In the genomic region with DNA sequence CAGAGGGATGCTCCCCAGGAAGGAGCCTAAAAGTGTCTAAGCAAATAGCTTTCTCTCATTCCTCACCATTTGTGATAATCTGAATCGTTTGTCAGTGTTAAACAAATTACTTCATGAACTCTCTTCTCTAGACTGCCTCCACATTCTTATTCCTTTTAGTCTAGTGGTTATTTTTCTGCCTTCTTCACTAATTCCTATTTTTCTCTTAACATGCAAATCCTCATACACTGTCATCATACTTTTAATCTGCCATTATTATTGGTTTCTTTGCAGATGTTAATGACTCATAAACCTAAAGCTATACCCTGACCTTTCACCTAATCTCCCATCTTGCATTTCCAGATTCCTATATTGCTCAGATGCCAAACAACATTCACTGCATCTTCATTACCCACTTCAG, we compare ENCODE assay signal across 21 cellular contexts.
"Had no signal": no experiment of that assay in that cellular context is flagged by ENCODE, and none has a peak within 500 bp of the region (broad histone marks: within the 10 kb centered on the region; RNA-seq: fewer than 3 reads in every experiment).

No MANE protein-coding gene starts in this region.

- ATAC-seq: effector memory CD8-positive, alpha-beta T cell; gastrocnemius medialis; heart right ventricle; left cardiac atrium; left lung; left ventricle myocardium superior; lower lobe of right lung; mucosa of descending colon had no signal

- H3K36me3 ChIP-seq: colonic mucosa, esophagus muscularis mucosa, gastrocnemius medialis, heart right ventricle, left lung, lower lobe of right lung had no signal

- DNase-seq: colonic mucosa; cortex of kidney; effector CD8-positive, alpha-beta T cell; effector memory CD8-positive, alpha-beta T cell; endodermal cell; erythroblast; foreskin fibroblast; foreskin melanocyte; gastrocnemius medialis; glutamatergic neuron; head of caudate nucleus; heart right ventricle; hippocampal formation; left cardiac atrium; left lung; left ventricle myocardium superior; lower lobe of right lung; mesenchymal stem cell; mucosa of descending colon; naive B cell had no signal

- H3K27me3 ChIP-seq: colonic mucosa, esophagus muscularis mucosa, gastrocnemius medialis, heart right ventricle, left lung had no signal

- H3K4me1 ChIP-seq: colonic mucosa, esophagus muscularis mucosa, left lung, lower lobe of right lung had no signal

- H3K27ac ChIP-seq: colonic mucosa, esophagus muscularis mucosa, heart right ventricle, left lung, lower lobe of right lung had no signal

- H3K9me3 ChIP-seq: colonic mucosa, esophagus muscularis mucosa, gastrocnemius medialis, heart right ventricle, left lung, lower lobe of right lung, mucosa of descending colon had no signal

- H3K4me3 ChIP-seq: colonic mucosa, esophagus muscularis mucosa, gastrocnemius medialis, heart right ventricle, left lung, lower lobe of right lung, mucosa of descending colon had no signal
